1 cellular context compared by ENCODE assay signal in genomic region chr12:71873821-71874220, GRCh38.
TF ChIP-seq lines count a peak whose summit lies in the region.

No MANE protein-coding gene starts in this region.

TF ChIP-seq in HepG2, 621 proteins besides CTCF, POLR2A, EP300 and RAD21 (continued from another document):
- no peak for TF ChIP-seq GRHL1 (CRISPR knock-in tag; conservative IDR thresholded peaks at IDR 0.05)
- no peak for TF ChIP-seq ASH2L (IDR thresholded peaks at IDR 0.05; ENCODE audit: insufficient read length, low read depth, low read length)
- no peak for TF ChIP-seq ZBTB4 (CRISPR knock-in tag; IDR thresholded peaks at IDR 0.05; ENCODE audit: borderline replicate concordance)
- TF ChIP-seq ZNF468 (CRISPR knock-in tag; IDR thresholded peaks at IDR 0.05): no peak
- no peak for TF ChIP-seq ZNF737 (CRISPR knock-in tag; IDR thresholded peaks at IDR 0.05; ENCODE audit: borderline replicate concordance)
- TF ChIP-seq ZBTB38 (CRISPR knock-in tag; IDR thresholded peaks at IDR 0.05): no peak
- no peak for TF ChIP-seq ZNF512B (CRISPR knock-in tag; IDR thresholded peaks at IDR 0.05; ENCODE audit: borderline replicate concordance)
